Comparison of ENCODE assay signal across 16 cellular contexts in the genomic region with DNA sequence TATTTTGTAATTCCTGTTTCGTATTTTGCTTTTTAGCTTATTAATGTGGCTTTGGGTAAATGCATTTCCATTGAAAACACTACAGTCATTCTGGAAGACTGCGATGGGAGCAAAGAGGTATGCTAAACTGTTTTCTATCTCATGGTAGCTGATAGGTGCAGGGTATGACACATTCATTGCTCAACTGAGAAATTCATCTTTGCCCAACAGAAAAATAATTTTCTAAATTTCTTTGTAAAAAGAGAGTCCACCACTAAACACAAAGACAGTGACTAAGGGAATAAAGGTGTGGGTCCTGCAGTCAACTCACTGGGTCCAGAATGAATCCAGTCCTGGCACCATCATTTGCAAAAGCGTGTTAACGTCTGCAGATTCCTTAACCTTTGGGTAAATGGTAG. TPM values are rescaled to one million over a fixed set of nuclear protein-coding genes. Genes with fewer than 3 reads are reported as not detected.
DNase-seq lines count a peak whose midpoint lies in the region; ATAC-seq and TF ChIP-seq lines count a peak whose summit lies in the region.
"Had no signal": no experiment of that assay in that cellular context is flagged by ENCODE, and none has a peak within 500 bp of the region (broad histone marks: within the 10 kb centered on the region; RNA-seq: fewer than 3 reads in every experiment).

No MANE protein-coding gene starts in this region.

- H3F3A ChIP-seq in GM23338 (replicated peaks; ENCODE audit: low read depth) = no peaks in the 10 kb centered on the region

- H4K8ac ChIP-seq in trophoblast cell (ENCODE audit: low read depth, low read length) = no peak overlapping the region

- peaks cover 24% of the 10 kb centered on the region for H3K4me1 ChIP-seq in ACC112 (ENCODE audit: control insufficient read depth, insufficient read depth, low read length, unreplicated experiment)
- H3K4me1 ChIP-seq in trophoblast cell (ENCODE audit: control insufficient read depth in 1 of 2, insufficient read depth in 2 of 2, low read length in 2 of 2) = no peaks in the 10 kb centered on the region
- peaks cover 9% of the 10 kb centered on the region; the same call in 1 of the 2 replicates for H3K4me1 ChIP-seq in GM23338 (ENCODE audit: insufficient read depth)
- no peaks in the 10 kb centered on the region for H3K4me1 ChIP-seq in colonic mucosa
- H3K4me1 ChIP-seq: BLaER1 had no signal

- no peak overlapping the region for H3K4ac ChIP-seq in trophoblast cell (ENCODE audit: low read depth, low read length)

- TF ChIP-seq CTCF in HFFc6 (IDR thresholded peaks at IDR 0.05) (no peak), brain microvascular endothelial cell (IDR thresholded peaks at IDR 0.05; ENCODE audit: low read depth, low read length, missing control alignments) (no peak), GM23338 (conservative IDR thresholded peaks at IDR 0.05; ENCODE audit: low read depth in 2 of 2) (no peak), colonic mucosa (IDR thresholded peaks at IDR 0.05) (no peak)

- H3K14ac ChIP-seq in trophoblast cell (ENCODE audit: low read length) = no peak overlapping the region

- no peak overlapping the region for H3K23ac ChIP-seq in trophoblast cell (ENCODE audit: low read length)

- no peaks in the 10 kb centered on the region for H3K9me2 ChIP-seq in GM23338 (ENCODE audit: insufficient read depth)

- H3K4me1 Mint-ChIP-seq in HFFc6 (ENCODE audit: low read depth) = peaks cover 44% of the 10 kb centered on the region
- peaks cover 21% of the 10 kb centered on the region for H3K4me1 Mint-ChIP-seq in GM23338

- no peak overlapping the region for H2AK5ac ChIP-seq in trophoblast cell (ENCODE audit: low read length)

- ATAC-seq in GM18502 (IDR thresholded peaks at IDR 0.05; ENCODE audit: poor library complexity, unreplicated experiment) (no peak), GM23338 (no peak)
- ATAC-seq: GM12878, HCT116 had no signal

- no peak overlapping the region for H4K91ac ChIP-seq in trophoblast cell (ENCODE audit: low read depth, low read length)

- H3K4me3 Mint-ChIP-seq in HFFc6 (no peak overlapping the region), GM23338 (no peak overlapping the region)

- H2BK12ac ChIP-seq in trophoblast cell (ENCODE audit: low read length) = no peak overlapping the region

- H3K9me3 ChIP-seq in trophoblast cell (ENCODE audit: insufficient read depth, low read depth, low read length) (no peaks in the 10 kb centered on the region), colonic mucosa (no peaks in the 10 kb centered on the region)
- H3K9me3 ChIP-seq: BLaER1 had no signal

- no peaks in the 10 kb centered on the region for H3K27me3 Mint-ChIP-seq in HFFc6 (ENCODE audit: insufficient read depth)
- peaks cover 1% of the 10 kb centered on the region for H3K27me3 Mint-ChIP-seq in GM23338 (ENCODE audit: insufficient read depth, low read depth, poor library complexity)

- H3K79me1 ChIP-seq in trophoblast cell (ENCODE audit: low read length) = no peaks in the 10 kb centered on the region

- no peak overlapping the region for H2BK5ac ChIP-seq in trophoblast cell (ENCODE audit: low read depth, low read length, poor library complexity)

- intact Hi-C loops in colonic mucosa (cut with DNase I) = loop anchor here (10.0 kb wide), 2 partner anchors 189 to 449 kb away; no protein-coding TSS in a partner anchor

- no peaks in the 10 kb centered on the region for H4K20me1 ChIP-seq in GM23338 (replicated peaks; ENCODE audit: insufficient read depth)
- H4K20me1 ChIP-seq: BLaER1 had no signal

- peak overlapping the region; percentile 67 for H3K27ac ChIP-seq in ACC112 (ENCODE audit: low read depth, low read length)
- peak overlapping the region; percentile 77 for H3K27ac ChIP-seq in brain microvascular endothelial cell
- no peak overlapping the region for H3K27ac ChIP-seq in trophoblast cell (ENCODE audit: low read depth, low read length)
- H3K27ac ChIP-seq in GM23338 (ENCODE audit: low read depth) = no peak overlapping the region
- H3K27ac ChIP-seq in colonic mucosa = no peak overlapping the region
- H3K27ac ChIP-seq: 22Rv1, BLaER1 had no signal

- H3K4me3 ChIP-seq in ACC112 (ENCODE audit: low read depth, low read length) (no peak overlapping the region), brain microvascular endothelial cell (ENCODE audit: low read depth, low read length) (no peak overlapping the region), trophoblast cell (ENCODE audit: low read depth, low read length) (no peak overlapping the region), GM23338 (no peak overlapping the region), colonic mucosa (no peak overlapping the region)
- H3K4me3 ChIP-seq: BLaER1, GM12878 had no signal

- no peaks in the 10 kb centered on the region for H3K9me3 Mint-ChIP-seq in HFFc6
- no peaks in the 10 kb centered on the region for H3K9me3 Mint-ChIP-seq in GM23338

- H3K18ac ChIP-seq in trophoblast cell (ENCODE audit: low read length) = no peak overlapping the region

- no peak overlapping the region for H2BK120ac ChIP-seq in trophoblast cell (ENCODE audit: insufficient read depth, low read length, poor library complexity)

- no CpG with 5 or more reads among the region's 4 CpGs for WGBS in trophoblast cell (ENCODE audit: extremely low coverage, insufficient coverage, insufficient read length)

- H3K27me3 ChIP-seq in ACC112 (ENCODE audit: insufficient read depth, low read length) = no peaks in the 10 kb centered on the region
- H3K27me3 ChIP-seq in brain microvascular endothelial cell (replicated peaks) = no peaks in the 10 kb centered on the region
- no peaks in the 10 kb centered on the region for H3K27me3 ChIP-seq in trophoblast cell (ENCODE audit: insufficient read depth, low read length)
- H3K27me3 ChIP-seq in GM23338 (ENCODE audit: insufficient read depth) = no peaks in the 10 kb centered on the region
- no peaks in the 10 kb centered on the region for H3K27me3 ChIP-seq in colonic mucosa
- H3K27me3 ChIP-seq: BLaER1 had no signal

- H3K4me2 ChIP-seq in trophoblast cell (ENCODE audit: low read length) = no peak overlapping the region
- H3K4me2 ChIP-seq in GM23338 = no peak overlapping the region
- H3K4me2 ChIP-seq: BLaER1 had no signal

- H3K9ac ChIP-seq in trophoblast cell (ENCODE audit: low read length) (no peak overlapping the region), colonic mucosa (ENCODE audit: low read depth in 2 of 2, low read length in 2 of 2) (no peak overlapping the region)
- H3K9ac ChIP-seq: BLaER1 had no signal

- in situ Hi-C loops in brain microvascular endothelial cell (cut with HindIII; ENCODE audit: low pct_ligation_motif_present, low sequenced_read_pairs) = no loop called here

- H3K79me2 ChIP-seq in ACC112 (ENCODE audit: control insufficient read depth, insufficient read depth, low read length, unreplicated experiment) (no peaks in the 10 kb centered on the region), trophoblast cell (ENCODE audit: control insufficient read depth, insufficient read depth, low read length, poor library complexity) (no peaks in the 10 kb centered on the region), GM23338 (replicated peaks; ENCODE audit: insufficient read depth) (no peaks in the 10 kb centered on the region)

- H3K27ac Mint-ChIP-seq in HFFc6 = peak overlapping the region; percentile 18; the same call in 1 of the 2 replicates
- H3K27ac Mint-ChIP-seq in GM23338 = no peak overlapping the region

- DNase-seq in HFFc6 = peak; percentile 6
- DNase-seq in brain microvascular endothelial cell = peak; percentile 25
- peak; percentile 28 to 77 for DNase-seq in trophoblast cell
- no peak for DNase-seq in GM23338 (ENCODE audit: low spot score)
- DNase-seq in activated CD4-positive, alpha-beta T cell treated with anti-CD3 and anti-CD28 coated beads for 1 hour = no peak
- no peak for DNase-seq in colonic mucosa
- DNase-seq: AML-193, DMS53 had no signal

- H2AFZ ChIP-seq in ACC112 (ENCODE audit: low read length, unreplicated experiment) (no peak overlapping the region), trophoblast cell (ENCODE audit: insufficient read depth, low read length, poor library complexity) (no peak overlapping the region), GM23338 (no peak overlapping the region)

- H4K12ac ChIP-seq in trophoblast cell (ENCODE audit: low read depth, low read length) = no peak overlapping the region

- H3K36me3 Mint-ChIP-seq in HFFc6 (ENCODE audit: low read depth) (peaks cover 27% of the 10 kb centered on the region; the same call in 1 of the 2 replicates), GM23338 (ENCODE audit: low read depth) (no peaks in the 10 kb centered on the region)

- no peaks in the 10 kb centered on the region for H3K36me3 ChIP-seq in ACC112 (ENCODE audit: insufficient read depth, low read length)
- peaks cover 6% of the 10 kb centered on the region for H3K36me3 ChIP-seq in brain microvascular endothelial cell (replicated peaks)
- no peaks in the 10 kb centered on the region for H3K36me3 ChIP-seq in trophoblast cell (ENCODE audit: control insufficient read depth in 1 of 2, insufficient read depth in 2 of 2, low read length in 2 of 2)
- H3K36me3 ChIP-seq in GM23338 (ENCODE audit: insufficient read depth) = no peaks in the 10 kb centered on the region
- no peaks in the 10 kb centered on the region for H3K36me3 ChIP-seq in colonic mucosa
- H3K36me3 ChIP-seq: BLaER1 had no signal

TF ChIP-seq in GM23338, 12 proteins besides CTCF, POLR2A, EP300 and RAD21 (continues in another document):
- TF ChIP-seq NANOG (IDR thresholded peaks at IDR 0.05; ENCODE audit: borderline replicate concordance) = no peak

RNA-seq across cellular contexts. Expression of gene ERMN, which starts 19.9 kb away (rescaled TPM):
- not detected for total RNA-seq in HFFc6 (2021; fragmentation: NEBNext Ultra II Directional; extraction: Animal tissue kit (Norgen Biotek cat#: 25700))
- not detected in 2 replicates for polyA plus RNA-seq in trophoblast cell (2013)
- 0.35 TPM in 1 of 2 replicates, not detected in the other for total RNA-seq in GM23338 (2014; rRNA removed; shearing (Covaris generic))
- polyA plus RNA-seq in GM23338 (2016; fragmentation: Nextera tagmentation; extraction: Ambion mirVana) = 0.17 and 0.44 TPM in 2 replicates
- total RNA-seq in colonic mucosa = under 1 TPM; 0.11 to 0.37 TPM
- total RNA-seq: A673, G401 had no signal

RNA-seq across cellular contexts. Expression of gene GALNT5, which starts 48.2 kb away (rescaled TPM):
- 10 to 100 TPM; 27.6 to 70.0 (median 63.0) TPM for total RNA-seq in HFFc6 (2021; fragmentation: NEBNext Ultra II Directional; extraction: Animal tissue kit (Norgen Biotek cat#: 25700))
- 0.18 and 0.19 TPM in 2 replicates for polyA plus RNA-seq in trophoblast cell (2013)
- 0.04 and 0.14 TPM in 2 replicates for total RNA-seq in GM23338 (2014; rRNA removed; shearing (Covaris generic))
- polyA plus RNA-seq in GM23338 (2016; fragmentation: Nextera tagmentation; extraction: Ambion mirVana) = 0.05 and 0.12 TPM in 2 replicates
- 10 to 100 TPM; 52.4 to 56.3 TPM for total RNA-seq in colonic mucosa
- total RNA-seq: A673, G401 had no signal

Comparison
In these comparisons a context has a peak if more than half of its experiments do, and no peak if none do; other contexts are left out.
1. H3K27ac ChIP-seq: peak in ACC112 (single experiment) and brain microvascular endothelial cell (single experiment); none in trophoblast cell (single experiment), GM23338 (single experiment) and colonic mucosa (single experiment).
2. DNase-seq: peak in HFFc6 (single experiment), brain microvascular endothelial cell (single experiment) and trophoblast cell (2 of 2); none in GM23338 (single experiment), activated CD4-positive, alpha-beta T cell treated with anti-CD3 and anti-CD28 coated beads for 1 hour (single experiment) and colonic mucosa (single experiment).
3. RNA of gene GALNT5, which starts 48.2 kb away (total RNA-seq): 27.6 to 70.0 TPM in HFFc6 and 52.4 to 56.3 TPM in colonic mucosa; 0.04 to 0.14 TPM in GM23338; every median in the first group is over 10 times any median in the second.